Comparison of ENCODE assay signal across 20 cellular contexts in the genomic region with DNA sequence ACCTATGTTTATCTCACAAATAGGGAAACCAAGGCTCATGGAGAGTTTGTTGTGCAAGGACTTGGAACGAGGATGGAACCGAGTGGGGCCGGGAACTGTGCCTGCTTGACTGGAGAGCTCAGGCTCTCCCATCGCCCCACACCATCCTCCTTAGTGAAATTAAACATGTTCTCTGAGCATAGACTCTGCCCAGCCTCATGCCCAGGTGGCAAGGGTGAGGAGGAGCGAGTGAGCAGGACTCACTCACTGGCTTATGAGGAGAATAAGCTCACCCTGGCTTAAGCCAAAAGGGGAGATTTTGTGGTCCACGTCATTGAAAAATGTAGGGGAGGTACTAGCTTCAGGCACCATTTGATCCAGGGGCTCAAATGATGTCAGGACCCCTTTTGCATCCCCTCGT. TPM values are rescaled to one million over a fixed set of nuclear protein-coding genes. Genes with fewer than 3 reads are reported as not detected.
"Had no signal": no experiment of that assay in that cellular context is flagged by ENCODE, and none has a peak within 500 bp of the region (broad histone marks: within the 10 kb centered on the region; RNA-seq: fewer than 3 reads in every experiment).

No MANE protein-coding gene starts in this region.

- H3K4me1 ChIP-seq: foreskin keratinocyte, uterus had no signal

- H3K27ac Mint-ChIP-seq: activated naive CD8-positive, alpha-beta T cell; activated T-cell treated with anti-CD3 and anti-CD28 coated beads, Interleukin-2, amount 50 U/mL, for 72 hours; T-helper 2 cell treated with Interferon-gamma antibody and Interleukin-4, amounts not matched to agents 5 μg/mL and 100 μg/mL, for 36 hours had no signal

- H3K4me3 Mint-ChIP-seq: activated naive CD8-positive, alpha-beta T cell; activated T-cell treated with anti-CD3 and anti-CD28 coated beads, Interleukin-2, amount 50 U/mL, for 72 hours; naive thymus-derived CD8-positive, alpha-beta T cell; stimulated activated naive B cell treated with anti-CD40 and anti-IgM and Interleukin-4, amounts not matched to agents 10 μg/mL and 1 μg/mL and 100 μg/mL, for 72 hours; T-helper 2 cell treated with Interferon-gamma antibody and Interleukin-4, amounts not matched to agents 5 μg/mL and 100 μg/mL, for 36 hours; type B pancreatic cell had no signal

- DNase-seq: activated CD4-positive, alpha-beta T cell treated with anti-CD3 and anti-CD28 coated beads for 4 hours; activated CD4-positive, alpha-beta T cell treated with anti-CD3 and anti-CD28 coated beads, Interleukin-2, amount 50 U/mL, for 4 hours; activated CD4-positive, CD25-positive, alpha-beta regulatory T cell; activated naive CD4-positive, alpha-beta T cell treated with Interleukin-2 at 50 U/mL for 16 hours; activated T-cell treated with anti-CD3 and anti-CD28 coated beads for 4 hours; activated T-cell treated with anti-CD3 and anti-CD28 coated beads, Interleukin-2, amount 50 U/mL, for 72 hours; cortex of kidney; foreskin keratinocyte; heart right ventricle; stimulated activated naive B cell treated with anti-CD40 and anti-IgM and Interleukin-4, amounts not matched to agents 10 μg/mL and 1 μg/mL and 100 μg/mL, for 72 hours; T-helper 1 cell; uterus had no signal

- ATAC-seq: activated T-cell treated with anti-CD3 and anti-CD28 coated beads, Interleukin-2, amount 50 U/mL, for 72 hours; foreskin keratinocyte; naive thymus-derived CD8-positive, alpha-beta T cell; stimulated activated naive B cell treated with anti-CD40 and anti-IgM and Interleukin-4, amounts not matched to agents 10 μg/mL and 1 μg/mL and 100 μg/mL, for 72 hours had no signal

- H3K27me3 Mint-ChIP-seq: activated naive CD8-positive, alpha-beta T cell; naive thymus-derived CD8-positive, alpha-beta T cell; type B pancreatic cell had no signal

- H3K27me3 ChIP-seq: cardiac muscle cell, foreskin keratinocyte, heart right ventricle, testis, uterus had no signal

- H3K4me3 ChIP-seq: cardiac muscle cell, skin epidermis, testis, uterus had no signal

- FAIRE-seq: endothelial cell of umbilical vein had no signal

- H3K36me3 Mint-ChIP-seq: activated naive CD8-positive, alpha-beta T cell; naive thymus-derived CD8-positive, alpha-beta T cell had no signal

- H3K27ac ChIP-seq: cardiac muscle cell, foreskin keratinocyte, heart right ventricle, testis, uterus had no signal

- H3K9me3 ChIP-seq: heart right ventricle, testis, uterus had no signal

- H3K36me3 ChIP-seq: cardiac muscle cell, heart right ventricle, uterus had no signal

- H3K9me3 Mint-ChIP-seq: activated T-cell treated with anti-CD3 and anti-CD28 coated beads, Interleukin-2, amount 50 U/mL, for 72 hours; naive thymus-derived CD8-positive, alpha-beta T cell; stimulated activated naive B cell treated with anti-CD40 and anti-IgM and Interleukin-4, amounts not matched to agents 10 μg/mL and 1 μg/mL and 100 μg/mL, for 72 hours; type B pancreatic cell had no signal

RNA-seq across cellular contexts. Expression of a gene that starts 44.8 kb away (rescaled TPM):
- total RNA-seq: endothelial cell of umbilical vein had no signal
- polyA plus RNA-seq: endothelial cell of umbilical vein had no signal
